Comparison of ENCODE assay signal across 25 cellular contexts in the genomic region with DNA sequence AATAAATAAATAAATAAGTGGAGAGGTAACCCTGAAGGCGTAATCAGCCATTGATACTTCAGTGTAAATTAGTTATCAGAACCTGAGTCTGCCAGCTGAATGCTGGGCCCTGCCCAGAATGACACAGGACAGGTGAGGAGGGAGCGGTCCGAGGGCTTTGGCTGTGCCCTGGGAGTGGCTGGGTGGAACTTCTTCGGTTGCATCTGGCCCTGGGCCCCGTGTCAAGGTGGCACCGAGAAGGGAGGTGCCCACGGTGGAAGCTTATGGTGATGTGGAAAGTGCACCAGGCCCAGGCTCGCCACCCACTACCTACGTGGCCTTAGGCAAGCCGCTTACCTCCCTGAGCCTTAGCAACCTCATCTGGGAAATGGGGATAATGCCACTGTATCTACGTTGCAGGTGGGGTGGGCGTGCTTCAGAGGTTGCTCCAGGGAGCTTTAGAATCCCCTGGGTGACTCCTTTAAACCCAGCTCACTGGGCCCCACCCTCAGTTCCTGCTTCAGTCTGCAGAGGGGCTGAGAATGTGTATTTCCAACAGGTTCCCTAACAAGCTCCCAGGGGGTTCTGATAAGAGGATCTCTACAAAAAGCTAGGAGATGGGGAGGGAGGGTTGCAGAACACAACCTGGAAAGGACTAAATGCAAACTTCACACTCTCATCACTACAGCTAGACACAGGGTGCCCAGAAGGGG. TPM values are rescaled to one million over a fixed set of nuclear protein-coding genes. Genes with fewer than 3 reads are reported as not detected.
DNase-seq lines count a peak whose midpoint lies in the region; ATAC-seq, FAIRE-seq and TF ChIP-seq lines count a peak whose summit lies in the region.
"Had no signal": no experiment of that assay in that cellular context is flagged by ENCODE, and none has a peak within 500 bp of the region (broad histone marks: within the 10 kb centered on the region; RNA-seq: fewer than 3 reads in every experiment).

No MANE protein-coding gene starts in this region.

- no peaks in the 10 kb centered on the region for H3K36me3 ChIP-seq in mammary epithelial cell (ENCODE audit: insufficient read depth, low read length)
- H3K36me3 ChIP-seq in breast epithelium, result no peaks in the 10 kb centered on the region
- no peaks in the 10 kb centered on the region for H3K36me3 ChIP-seq in astrocyte (ENCODE audit: insufficient read depth, low read length)
- H3K36me3 ChIP-seq in mesendoderm (ENCODE audit: control insufficient read depth, insufficient read depth, low read length), result no peaks in the 10 kb centered on the region
- H3K36me3 ChIP-seq in vagina, result no peaks in the 10 kb centered on the region
- H3K36me3 ChIP-seq: BE2C, brain microvascular endothelial cell, gastroesophageal sphincter, neural progenitor cell, upper lobe of right lung had no signal

- dilution Hi-C loops in mammary epithelial cell (cut with HindIII; ENCODE audit: low sequenced_read_pairs), result loop anchor here (5.0 kb wide), 2 partner anchors 40 to 100 kb away; no protein-coding TSS in a partner anchor

- TF ChIP-seq CTCF in mammary epithelial cell (conservative IDR thresholded peaks at IDR 0.05 in 1 of 2, IDR thresholded peaks at IDR 0.05 in 1 of 2; ENCODE audit: extremely low read depth in 1 of 2, insufficient read depth in 1 of 2, low read depth in 1 of 2, low read length in 2 of 2), result no peak
- no peak for TF ChIP-seq CTCF in breast epithelium (IDR thresholded peaks at IDR 0.05)
- TF ChIP-seq CTCF in astrocyte (IDR thresholded peaks at IDR 0.05; ENCODE audit: insufficient read depth, low read depth, low read length), result no peak
- no peak for TF ChIP-seq CTCF in vagina (IDR thresholded peaks at IDR 0.05)

- H3K79me2 ChIP-seq in mammary epithelial cell (ENCODE audit: insufficient read depth, low read length), result no peaks in the 10 kb centered on the region
- H3K79me2 ChIP-seq in astrocyte (ENCODE audit: insufficient read depth, low read length), result no peaks in the 10 kb centered on the region
- no peaks in the 10 kb centered on the region for H3K79me2 ChIP-seq in mesendoderm (ENCODE audit: control insufficient read depth, insufficient read depth, low read length)

- peak overlapping the region; percentile 90 for H3K4ac ChIP-seq in mesendoderm (ENCODE audit: low read depth, low read length)

- no peaks in the 10 kb centered on the region for H3K79me1 ChIP-seq in mesendoderm (ENCODE audit: low read length)

- H3K27me3 Mint-ChIP-seq in astrocyte (ENCODE audit: low read depth, unreplicated experiment), result no peaks in the 10 kb centered on the region
- H3K27me3 Mint-ChIP-seq: activated CD4-positive, alpha-beta T cell treated with anti-CD3 and anti-CD28 coated beads for 36 hours; activated T-cell treated with anti-CD3 and anti-CD28 coated beads, Interleukin-2, amount 50 U/mL, for 24 hours; progenitor cell of endocrine pancreas had no signal

- DNase-seq in mammary epithelial cell (no peak), breast epithelium (ENCODE audit: low spot score in 2 of 2) (no peak), astrocyte (ENCODE audit: low read depth) (no peak), mesendoderm (peak; percentile 95), vagina (ENCODE audit: extremely low spot score in 2 of 2) (no peak)
- DNase-seq in activated CD4-positive, alpha-beta T cell treated with anti-CD3 and anti-CD28 coated beads, Interleukin-2, amount 50 U/mL, for 1 hour, result no peak
- DNase-seq in stimulated activated naive CD4-positive, alpha-beta T cell treated with Interleukin-2 at 50 U/mL for 16 hours (lab: John Stamatoyannopoulos, UW), result no peak
- DNase-seq: activated CD4-positive, alpha-beta T cell treated with anti-CD3 and anti-CD28 coated beads for 36 hours; activated gamma-delta T cell treated with Interleukin-2 at 50 U/mL for 16 hours; activated T-cell treated with anti-CD3 and anti-CD28 coated beads, Interleukin-2, amount 50 U/mL, for 24 hours; BE2C; brain microvascular endothelial cell; effector memory CD4-positive, alpha-beta T cell; hypothalamus; NCI-H2107; NCI-H526; upper lobe of right lung had no signal

- H3K4me1 Mint-ChIP-seq in astrocyte (ENCODE audit: low read depth, unreplicated experiment), result peaks cover 40% of the 10 kb centered on the region

- no peak overlapping the region for H4K8ac ChIP-seq in mesendoderm (ENCODE audit: low read depth, low read length)

- no peak overlapping the region for H2BK15ac ChIP-seq in mesendoderm (replicated peaks; ENCODE audit: low read depth)

- no TSS peak for BruUV-seq in mammary epithelial cell (replicated peaks; lab: Mats Ljungman, UMichigan)

- intact Hi-C loops in mammary epithelial cell (cut with micrococcal nuclease), result no loop called here
- intact Hi-C loops in breast epithelium (cut with DNase I; ENCODE audit: low total_unique reads), result no loop called here
- intact Hi-C loops in vagina (cut with DNase I), result no loop called here

- peak overlapping the region; percentile 41 for H3K27ac Mint-ChIP-seq in astrocyte (ENCODE audit: unreplicated experiment)
- H3K27ac Mint-ChIP-seq: activated CD4-positive, alpha-beta T cell treated with anti-CD3 and anti-CD28 coated beads for 36 hours; activated T-cell treated with anti-CD3 and anti-CD28 coated beads, Interleukin-2, amount 50 U/mL, for 24 hours; neural progenitor cell; progenitor cell of endocrine pancreas; T-helper 1 cell treated with Interleukin-12 subunit alpha and Interleukin-12 subunit beta and Interleukin-4 antibody, amounts not matched to agents 30 μg/mL and 1 μg/mL, for 36 hours had no signal

- peak overlapping the region; percentile 33 for H2BK120ac ChIP-seq in mesendoderm (ENCODE audit: low read depth, low read length)

- H3K9me3 ChIP-seq in mammary epithelial cell (replicated peaks; ENCODE audit: insufficient read depth, low read length) (no peaks in the 10 kb centered on the region), breast epithelium (no peaks in the 10 kb centered on the region), astrocyte (ENCODE audit: insufficient read depth, low read depth, low read length) (no peaks in the 10 kb centered on the region), vagina (no peaks in the 10 kb centered on the region)
- H3K9me3 ChIP-seq: BE2C, gastroesophageal sphincter, upper lobe of right lung had no signal

- TF ChIP-seq POLR2A in breast epithelium (IDR thresholded peaks at IDR 0.05), result no peak
- TF ChIP-seq POLR2A in vagina (IDR thresholded peaks at IDR 0.05), result no peak

- peak overlapping the region; percentile 39 for H2BK5ac ChIP-seq in mesendoderm (ENCODE audit: low read length)

- peak overlapping the region; percentile 85 for H2AK5ac ChIP-seq in mesendoderm (ENCODE audit: low read length)

- no peak overlapping the region for H3K9ac ChIP-seq in mammary epithelial cell (ENCODE audit: insufficient read depth, low read length)
- no peak overlapping the region for H3K9ac ChIP-seq in astrocyte (ENCODE audit: low read length)
- H3K9ac ChIP-seq in mesendoderm (ENCODE audit: low read length), result no peak overlapping the region
- H3K9ac ChIP-seq: neural progenitor cell had no signal

- H3K9me3 Mint-ChIP-seq in astrocyte (ENCODE audit: unreplicated experiment), result peaks cover 2% of the 10 kb centered on the region
- H3K9me3 Mint-ChIP-seq: activated T-cell treated with anti-CD3 and anti-CD28 coated beads, Interleukin-2, amount 50 U/mL, for 24 hours; neural progenitor cell; T-helper 1 cell treated with Interleukin-12 subunit alpha and Interleukin-12 subunit beta and Interleukin-4 antibody, amounts not matched to agents 30 μg/mL and 1 μg/mL, for 36 hours had no signal

- H4K20me1 ChIP-seq in mammary epithelial cell (ENCODE audit: insufficient read depth, low read length), result no peaks in the 10 kb centered on the region
- no peaks in the 10 kb centered on the region for H4K20me1 ChIP-seq in astrocyte (ENCODE audit: insufficient read depth, low read length)

- no peaks in the 10 kb centered on the region for H3K27me3 ChIP-seq in mammary epithelial cell (ENCODE audit: insufficient read depth, low read length)
- no peaks in the 10 kb centered on the region for H3K27me3 ChIP-seq in breast epithelium
- H3K27me3 ChIP-seq in astrocyte (ENCODE audit: insufficient read depth, low read length), result no peaks in the 10 kb centered on the region
- H3K27me3 ChIP-seq in mesendoderm (ENCODE audit: insufficient read depth, low read length, poor library complexity), result no peaks in the 10 kb centered on the region
- no peaks in the 10 kb centered on the region for H3K27me3 ChIP-seq in vagina
- H3K27me3 ChIP-seq: BE2C, brain microvascular endothelial cell, gastroesophageal sphincter, neural progenitor cell, upper lobe of right lung had no signal

- H3K56ac ChIP-seq in mesendoderm (ENCODE audit: low read length), result peak overlapping the region; percentile 72

- no peak for ATAC-seq in HG02870 (IDR thresholded peaks at IDR 0.05; ENCODE audit: unreplicated experiment)
- ATAC-seq: activated CD4-positive, alpha-beta T cell treated with anti-CD3 and anti-CD28 coated beads for 36 hours; gastroesophageal sphincter; upper lobe of right lung had no signal

- FAIRE-seq in astrocyte (lab: Jason Lieb, UNC), result no peak
- FAIRE-seq: A204.1, colon had no signal

- no peaks in the 10 kb centered on the region for H3K36me3 Mint-ChIP-seq in astrocyte (ENCODE audit: low read depth, unreplicated experiment)
- H3K36me3 Mint-ChIP-seq: neural progenitor cell had no signal

- H3K4me1 ChIP-seq in mammary epithelial cell (ENCODE audit: insufficient read depth, low read length) (peaks cover 28% of the 10 kb centered on the region), breast epithelium (no peaks in the 10 kb centered on the region), astrocyte (ENCODE audit: insufficient read depth, low read length) (peaks cover 50% of the 10 kb centered on the region), mesendoderm (ENCODE audit: control insufficient read depth, low read depth, low read length) (peaks cover 4% of the 10 kb centered on the region), vagina (peaks cover 21% of the 10 kb centered on the region)
- H3K4me1 ChIP-seq: neural progenitor cell had no signal

- WGBS in mammary epithelial cell (ENCODE audit: low coverage, missing lambda C conversion rate), result 69% methylated on average over 5 of the region's 12 CpGs
- no CpG with 5 or more reads among the region's 12 CpGs for WGBS in mesendoderm (ENCODE audit: extremely low coverage, insufficient coverage, low lambda C conversion rate)

- H3K23ac ChIP-seq in mesendoderm (ENCODE audit: low read length), result no peak overlapping the region

- no peak overlapping the region for H3K4me2 ChIP-seq in mammary epithelial cell (ENCODE audit: insufficient read depth, low read depth, low read length)
- no peak overlapping the region for H3K4me2 ChIP-seq in astrocyte (ENCODE audit: low read length)
- H3K4me2 ChIP-seq in mesendoderm (ENCODE audit: low read length), result no peak overlapping the region
- H3K4me2 ChIP-seq: neural progenitor cell had no signal

- peak overlapping the region; percentile 31 for H3K18ac ChIP-seq in mesendoderm (ENCODE audit: low read length)

- H3K27ac ChIP-seq in mammary epithelial cell (ENCODE audit: insufficient read depth, low read depth, low read length) (no peak overlapping the region), breast epithelium (no peak overlapping the region), astrocyte (ENCODE audit: low read depth, low read length) (no peak overlapping the region), mesendoderm (ENCODE audit: low read depth, low read length) (peak overlapping the region; percentile 4), vagina (peak overlapping the region; percentile 11)
- H3K27ac ChIP-seq: brain microvascular endothelial cell, gastroesophageal sphincter, HL-60, neural progenitor cell, upper lobe of right lung had no signal

- in situ Hi-C loops in mammary epithelial cell (cut with MboI; ENCODE audit: low sequenced_read_pairs in 2 of 2), result no loop called here

- no peak overlapping the region for H3K4me3 ChIP-seq in mammary epithelial cell (replicated peaks in 1 of 3; ENCODE audit: insufficient read depth in 1 of 3, low read depth in 2 of 3, low read length in 3 of 3)
- no peak overlapping the region for H3K4me3 ChIP-seq in breast epithelium
- no peak overlapping the region for H3K4me3 ChIP-seq in astrocyte (ENCODE audit: insufficient read depth, low read depth, low read length)
- H3K4me3 ChIP-seq in mesendoderm (ENCODE audit: low read length), result no peak overlapping the region
- H3K4me3 ChIP-seq in vagina, result no peak overlapping the region
- H3K4me3 ChIP-seq: gastroesophageal sphincter, neural progenitor cell, upper lobe of right lung had no signal

- H3K4me3 Mint-ChIP-seq in astrocyte (ENCODE audit: unreplicated experiment), result no peak overlapping the region
- H3K4me3 Mint-ChIP-seq: activated CD4-positive, alpha-beta T cell treated with anti-CD3 and anti-CD28 coated beads for 36 hours; activated T-cell treated with anti-CD3 and anti-CD28 coated beads, Interleukin-2, amount 50 U/mL, for 24 hours; neural progenitor cell; T-helper 1 cell treated with Interleukin-12 subunit alpha and Interleukin-12 subunit beta and Interleukin-4 antibody, amounts not matched to agents 30 μg/mL and 1 μg/mL, for 36 hours had no signal

- peak overlapping the region; percentile 63 for H2AFZ ChIP-seq in mammary epithelial cell (ENCODE audit: low read depth, low read length)
- H2AFZ ChIP-seq in astrocyte (ENCODE audit: low read depth, low read length), result no peak overlapping the region
- H2AFZ ChIP-seq: neural progenitor cell had no signal

- no peak overlapping the region for H4K5ac ChIP-seq in mesendoderm (ENCODE audit: low read length)

- CTCF ChIA-PET in mammary epithelial cell (lab: Charles Lee; ENCODE audit: low non-redundant PET), result no interaction called here

RNA-seq across cellular contexts. Expression of a gene that starts 38.8 kb away (rescaled TPM):
- total RNA-seq in mammary epithelial cell, result 10 to 100 TPM; 34.7 to 56.9 TPM
- 127 TPM for polyA plus RNA-seq in mammary epithelial cell
- polyA minus RNA-seq in mammary epithelial cell, result 136 TPM
- 10 to 100 TPM; 52.3 to 71.1 (median 58.1) TPM for total RNA-seq in breast epithelium
- total RNA-seq in astrocyte, result 56.4 and 61.0 TPM in 2 replicates
- polyA plus RNA-seq in mesendoderm (2013, experiment 1 of 2), result 46.4 TPM
- polyA plus RNA-seq in mesendoderm (2013, experiment 2 of 2), result 47.9 TPM
- total RNA-seq in vagina, result 46.9 TPM

RNA-seq across cellular contexts. Expression of a gene that starts 54.9 kb away (rescaled TPM):
- 1,000 to 10,000 TPM; 1,183 to 1,246 TPM for total RNA-seq in mammary epithelial cell
- polyA plus RNA-seq in mammary epithelial cell, result 295 TPM
- polyA minus RNA-seq in mammary epithelial cell, result 996 TPM
- total RNA-seq in breast epithelium, result 100 to 1,000 TPM; 169 to 392 (median 268) TPM
- total RNA-seq in astrocyte, result 2,278 and 2,469 TPM in 2 replicates
- polyA plus RNA-seq in mesendoderm (2013, experiment 1 of 2), result 110 TPM
- polyA plus RNA-seq in mesendoderm (2013, experiment 2 of 2), result 111 TPM
- total RNA-seq in vagina, result 333 TPM

Comparison
In these comparisons a context has a peak if more than half of its experiments do, and no peak if none do; other contexts are left out.
1. H3K27ac ChIP-seq: peak in mesendoderm (single experiment) and vagina (single experiment); none in mammary epithelial cell (single experiment), breast epithelium (0 of 2) and astrocyte (single experiment).